Comparison of ENCODE assay signal across 21 cellular contexts in genomic region chr9:137051145-137051724, GRCh38. TPM values are rescaled to one million over a fixed set of nuclear protein-coding genes. Genes with fewer than 3 reads are reported as not detected.
"Had no signal": no experiment of that assay in that cellular context is flagged by ENCODE, and none has a peak within 500 bp of the region (broad histone marks: within the 10 kb centered on the region; RNA-seq: fewer than 3 reads in every experiment).

No MANE protein-coding gene starts in this region.

- H3K36me3 ChIP-seq: SJSA1 had no signal

- DNase-seq: Kasumi-1, MV-4-11, NCI-H1048, NCI-H1105 treated with DMSO at 0.1 percent for 48 hours, NCI-H1417 treated with DMSO at 0.1 percent for 48 hours, NCI-H1694 treated with DMSO at 0.1 percent for 48 hours, NCI-H1930, NCI-H2081, NCI-H2107, NCI-H2227 treated with DMSO at 0.1 percent for 48 hours, NCI-H446, NCI-H510A, NCI-H524 treated with DMSO at 0.1 percent for 48 hours, Right ventricle myocardium superior, SIG-M5 had no signal

- FAIRE-seq: HTR-8/SVneo, K562 had no signal

- H3K4me3 ChIP-seq: K562, SJSA1, SK-N-MC had no signal

RNA-seq across cellular contexts. Expression of gene ENTPD2, which starts 2.6 kb away (rescaled TPM):
- total RNA-seq: M059J, RPMI7951, SJSA1 had no signal

RNA-seq across cellular contexts. Expression of gene NPDC1, which starts 5.3 kb away (rescaled TPM):
- total RNA-seq: SJSA1 had no signal

RNA-seq across cellular contexts. Expression of gene FUT7, which starts 19.3 kb away (rescaled TPM):
- total RNA-seq: K562, M059J, Right ventricle myocardium superior, RPMI7951, SJSA1 had no signal
